In the genomic region with DNA sequence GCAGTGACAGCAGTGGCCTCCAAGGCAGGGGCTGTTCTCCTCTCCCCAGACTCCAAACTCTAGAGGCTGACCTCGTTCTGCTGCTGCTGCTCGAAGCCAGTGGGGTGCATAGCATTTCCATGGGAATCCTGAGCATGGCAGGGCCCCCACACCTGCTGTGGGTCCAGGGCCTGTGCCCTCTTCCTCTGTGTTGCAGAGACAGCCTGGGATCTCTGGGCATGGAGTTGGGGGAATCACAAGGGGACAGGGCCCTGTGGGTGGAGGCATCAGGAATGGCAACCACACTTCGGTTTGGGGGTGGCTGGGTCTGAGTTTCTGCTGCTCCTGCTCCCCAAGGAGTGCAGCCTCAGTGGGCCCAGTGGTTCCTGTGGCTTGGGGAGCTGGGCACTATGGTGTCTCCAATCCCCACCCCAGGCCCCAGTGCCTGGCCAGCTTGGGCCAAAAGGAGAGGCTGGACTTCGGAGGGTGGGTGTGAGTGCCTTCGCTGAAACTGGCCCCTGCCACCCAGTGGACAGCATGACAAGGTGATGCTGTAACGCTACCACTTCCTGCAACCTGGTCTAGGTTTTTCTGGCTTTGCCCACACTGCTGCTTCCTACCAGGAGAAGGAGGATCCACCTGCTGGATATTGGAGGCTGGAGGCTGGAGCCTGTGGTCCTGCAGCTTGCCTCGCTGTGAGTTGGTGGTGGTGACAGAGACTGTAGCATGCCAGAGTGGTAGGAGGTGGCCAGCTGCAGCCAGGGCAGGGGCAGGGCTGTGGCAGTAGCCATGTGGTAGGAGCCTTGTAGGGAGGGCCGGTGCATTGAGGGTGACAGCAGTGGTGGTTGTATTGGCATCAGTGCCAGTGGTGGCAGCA, we compare ENCODE assay signal across 20 cellular contexts.
"Had no signal": no experiment of that assay in that cellular context is flagged by ENCODE, and none has a peak within 500 bp of the region (broad histone marks: within the 10 kb centered on the region; RNA-seq: fewer than 3 reads in every experiment).

No MANE protein-coding gene starts in this region.

- H3K4me1 Mint-ChIP-seq: activated naive CD8-positive, alpha-beta T cell treated with anti-CD3 and anti-CD28 coated beads, Interleukin-2, amount 10 ng/mL, durations not matched to agents 7 days and 5 days; T-helper 17 cell had no signal

- H3K9me3 Mint-ChIP-seq: activated CD8-positive, alpha-beta T cell treated with anti-CD3 and anti-CD28 coated beads for 36 hours; activated naive CD8-positive, alpha-beta T cell treated with anti-CD3 and anti-CD28 coated beads, Interleukin-2, amount 10 ng/mL, durations not matched to agents 7 days and 5 days had no signal

- DNase-seq: activated CD4-positive, alpha-beta T cell treated with anti-CD3 and anti-CD28 coated beads, Interleukin-2, amount 50 U/mL, for 1 hour; activated CD8-positive, alpha-beta T cell treated with anti-CD3 and anti-CD28 coated beads for 36 hours; activated naive CD4-positive, alpha-beta T cell treated with Interleukin-2 at 50 U/mL for 16 hours; activated naive CD8-positive, alpha-beta T cell treated with anti-CD3 and anti-CD28 coated beads, Interleukin-2, amount 10 ng/mL, durations not matched to agents 7 days and 5 days; activated T-cell treated with anti-CD3 and anti-CD28 coated beads, Interleukin-2, amount 50 U/mL, for 48 hours; amniotic stem cell; effector CD8-positive, alpha-beta T cell; left lung; mesendoderm; mucosa of descending colon; nephron progenitor cell; pancreas; retina; SJCRH30; spleen; stimulated activated CD4-positive, alpha-beta T cell treated with anti-CD3 and anti-CD28 coated beads, Interleukin-2, amount 100 ng/mL, for 48 hours; stomach; T-helper 17 cell; thyroid gland had no signal

- ATAC-seq: activated CD8-positive, alpha-beta T cell treated with anti-CD3 and anti-CD28 coated beads for 36 hours; left lung; mucosa of descending colon; pancreas; SK-N-SH treated with all-trans-retinoic acid at 6 μM for 48 hours; T-helper 17 cell had no signal

- H3K4me3 Mint-ChIP-seq: activated CD8-positive, alpha-beta T cell treated with anti-CD3 and anti-CD28 coated beads for 36 hours; activated naive CD8-positive, alpha-beta T cell treated with anti-CD3 and anti-CD28 coated beads, Interleukin-2, amount 10 ng/mL, durations not matched to agents 7 days and 5 days; nephron progenitor cell; T-helper 17 cell had no signal

- H3K27ac Mint-ChIP-seq: activated CD8-positive, alpha-beta T cell treated with anti-CD3 and anti-CD28 coated beads for 36 hours; activated naive CD8-positive, alpha-beta T cell treated with anti-CD3 and anti-CD28 coated beads, Interleukin-2, amount 10 ng/mL, durations not matched to agents 7 days and 5 days; T-helper 17 cell had no signal

- H3K36me3 Mint-ChIP-seq: activated naive CD8-positive, alpha-beta T cell treated with anti-CD3 and anti-CD28 coated beads, Interleukin-2, amount 10 ng/mL, durations not matched to agents 7 days and 5 days had no signal
